15 cellular contexts compared by ENCODE assay signal in genomic region chr11:112780351-112781043, GRCh38.
DNase-seq lines count a peak whose midpoint lies in the region; TF ChIP-seq lines count a peak whose summit lies in the region.
"Had no signal": no experiment of that assay in that cellular context is flagged by ENCODE, and none has a peak within 500 bp of the region (broad histone marks: within the 10 kb centered on the region; RNA-seq: fewer than 3 reads in every experiment).

No MANE protein-coding gene starts in this region.

- H3K4me1 ChIP-seq in neural progenitor cell (peaks cover 6% of the 10 kb centered on the region), MM.1S (ENCODE audit: low read length) (no peaks in the 10 kb centered on the region)
- H3K4me1 ChIP-seq: BLaER1 treated with 17β-estradiol and CSF1 and Interleukin-3, amounts not matched to agents 10 nM and 100 nM had no signal

- no peaks in the 10 kb centered on the region for H3F3A ChIP-seq in neural progenitor cell (ENCODE audit: low read depth)
- no peaks in the 10 kb centered on the region for H3F3A ChIP-seq in MM.1S (ENCODE audit: insufficient read depth, low read length)

- H3K9ac ChIP-seq in neural progenitor cell: no peak overlapping the region
- H3K9ac ChIP-seq in MM.1S (ENCODE audit: low read length): no peak overlapping the region
- H3K9ac ChIP-seq: BLaER1 treated with 17β-estradiol and CSF1 and Interleukin-3, amounts not matched to agents 10 nM and 100 nM; KMS-11 had no signal

- no peak overlapping the region for H3K4me2 ChIP-seq in neural progenitor cell
- H3K4me2 ChIP-seq in MM.1S (ENCODE audit: low read depth, low read length): no peak overlapping the region
- H3K4me2 ChIP-seq: BLaER1 treated with 17β-estradiol and CSF1 and Interleukin-3, amounts not matched to agents 10 nM and 100 nM; KMS-11 had no signal

- no peaks in the 10 kb centered on the region for H3K27me3 ChIP-seq in neural progenitor cell
- H3K27me3 ChIP-seq in MM.1S (replicated peaks; ENCODE audit: insufficient read depth, low read length): no peaks in the 10 kb centered on the region
- H3K27me3 ChIP-seq: BLaER1 treated with 17β-estradiol and CSF1 and Interleukin-3, amounts not matched to agents 10 nM and 100 nM had no signal

- H3K4me3 ChIP-seq in epithelial cell of esophagus (ENCODE audit: low read length) (no peak overlapping the region), neural progenitor cell (no peak overlapping the region), MM.1S (ENCODE audit: low read length) (no peak overlapping the region)
- H3K4me3 ChIP-seq: BLaER1 treated with 17β-estradiol and CSF1 and Interleukin-3, amounts not matched to agents 10 nM and 100 nM had no signal

- in situ Hi-C loops in GM13977 (cut with MboI; ENCODE audit: low pct_unique_long_range_greater_than_20kb, low sequenced_read_pairs, unreplicated experiment): loop anchor here (25.0 kb wide), 1 partner anchor 507 kb away; no protein-coding TSS in a partner anchor

- peaks cover 13% of the 10 kb centered on the region for H3K4me1 Mint-ChIP-seq in neural progenitor cell
- H3K4me1 Mint-ChIP-seq: activated CD4-positive, alpha-beta memory T cell treated with anti-CD3 and anti-CD28 coated beads, Interleukin-2, amount 10 ng/mL, durations not matched to agents 7 days and 5 days had no signal

- no peaks in the 10 kb centered on the region for H3K27me3 Mint-ChIP-seq in neural progenitor cell (ENCODE audit: insufficient read depth, low read depth)

- H3K9me3 Mint-ChIP-seq in neural progenitor cell: no peaks in the 10 kb centered on the region
- H3K9me3 Mint-ChIP-seq: activated CD4-positive, alpha-beta memory T cell treated with anti-CD3 and anti-CD28 coated beads, Interleukin-2, amount 10 ng/mL, durations not matched to agents 7 days and 5 days had no signal

- no peaks in the 10 kb centered on the region for H3K9me3 ChIP-seq in neural progenitor cell (ENCODE audit: low read depth)
- no peaks in the 10 kb centered on the region for H3K9me3 ChIP-seq in MM.1S (replicated peaks; ENCODE audit: insufficient read depth, low read length)
- H3K9me3 ChIP-seq: BLaER1 treated with 17β-estradiol and CSF1 and Interleukin-3, amounts not matched to agents 10 nM and 100 nM had no signal

- no peak overlapping the region for H3K27ac Mint-ChIP-seq in neural progenitor cell
- H3K27ac Mint-ChIP-seq: activated CD4-positive, alpha-beta memory T cell treated with anti-CD3 and anti-CD28 coated beads, Interleukin-2, amount 10 ng/mL, durations not matched to agents 7 days and 5 days had no signal

- H2AFZ ChIP-seq in neural progenitor cell (replicated peaks) (peak overlapping the region; percentile 1), MM.1S (ENCODE audit: low read length) (no peak overlapping the region)

- no peaks in the 10 kb centered on the region for H3K9me2 ChIP-seq in MM.1S (replicated peaks; ENCODE audit: insufficient read depth, low read length)

- no peak overlapping the region for H3K4me3 Mint-ChIP-seq in neural progenitor cell
- H3K4me3 Mint-ChIP-seq: activated CD4-positive, alpha-beta memory T cell treated with anti-CD3 and anti-CD28 coated beads, Interleukin-2, amount 10 ng/mL, durations not matched to agents 7 days and 5 days had no signal

- H3K27ac ChIP-seq in neural progenitor cell (no peak overlapping the region), MM.1S (ENCODE audit: low read length) (no peak overlapping the region)
- H3K27ac ChIP-seq: BLaER1 treated with 17β-estradiol and CSF1 and Interleukin-3, amounts not matched to agents 10 nM and 100 nM; KMS-11 had no signal

- H4K20me1 ChIP-seq in neural progenitor cell (ENCODE audit: low read depth): no peaks in the 10 kb centered on the region
- no peaks in the 10 kb centered on the region for H4K20me1 ChIP-seq in MM.1S (ENCODE audit: insufficient read depth, low read length)
- H4K20me1 ChIP-seq: BLaER1 treated with 17β-estradiol and CSF1 and Interleukin-3, amounts not matched to agents 10 nM and 100 nM had no signal

- H3K36me3 ChIP-seq in neural progenitor cell (no peaks in the 10 kb centered on the region), MM.1S (replicated peaks; ENCODE audit: insufficient read depth, low read length) (no peaks in the 10 kb centered on the region)
- H3K36me3 ChIP-seq: BLaER1 treated with 17β-estradiol and CSF1 and Interleukin-3, amounts not matched to agents 10 nM and 100 nM had no signal

- H3K79me2 ChIP-seq in neural progenitor cell (ENCODE audit: low read depth): no peaks in the 10 kb centered on the region
- no peaks in the 10 kb centered on the region for H3K79me2 ChIP-seq in MM.1S (ENCODE audit: low read length)

- DNase-seq in GM04503 (ENCODE audit: low read depth): peak; percentile 27
- DNase-seq in NCI-H446 treated with DMSO at 0.1 percent for 48 hours (lab: John Stamatoyannopoulos, UW): peak; percentile 84
- peak; percentile 69 for DNase-seq in epithelial cell of esophagus (ENCODE audit: low read depth)
- no peak for DNase-seq in neural progenitor cell (ENCODE audit: low spot score)
- DNase-seq in MM.1S: no peak
- DNase-seq in T-helper 1 cell: no peak
- DNase-seq in GM13977 (ENCODE audit: low spot score): no peak
- no peak for DNase-seq in AML-193 (lab: John Stamatoyannopoulos, UW)
- DNase-seq: activated CD4-positive, alpha-beta memory T cell treated with anti-CD3 and anti-CD28 coated beads, Interleukin-2, amount 10 ng/mL, durations not matched to agents 7 days and 5 days; activated gamma-delta T cell treated with Interleukin-2 at 50 U/mL for 16 hours; NCI-H2081 treated with DMSO at 0.1 percent for 48 hours; stimulated activated CD4-positive, alpha-beta T cell treated with anti-CD3 and anti-CD28 coated beads, Interleukin-4, amount 100 ng/mL, for 4 hours; stimulated activated naive CD8-positive, alpha-beta T cell treated with anti-CD3 and anti-CD28 coated beads, Interleukin-15, Interleukin-2, amounts not matched to agents 100 U/mL and 50 U/mL, for 24 hours had no signal

- H3K36me3 Mint-ChIP-seq in neural progenitor cell: no peaks in the 10 kb centered on the region

- TF ChIP-seq CTCF in epithelial cell of esophagus (IDR thresholded peaks at IDR 0.05; ENCODE audit: insufficient read depth, low read depth, low read length, missing control alignments): no peak
- TF ChIP-seq CTCF in neural progenitor cell (IDR thresholded peaks at IDR 0.05): no peak
- TF ChIP-seq CTCF in MM.1S (IDR thresholded peaks at IDR 0.05; ENCODE audit: low read length): no peak
- no peak for TF ChIP-seq CTCF in GM13977 (IDR thresholded peaks at IDR 0.05; ENCODE audit: extremely low read depth, insufficient read depth, missing control alignments)

Comparison
In these comparisons a context has a peak if more than half of its experiments do, and no peak if none do; other contexts are left out.
1. DNase-seq: peak in GM04503 (single experiment), NCI-H446 treated with DMSO at 0.1 percent for 48 hours (single experiment) and epithelial cell of esophagus (single experiment); none in neural progenitor cell (single experiment), MM.1S (single experiment), T-helper 1 cell (0 of 5), GM13977 (single experiment) and AML-193 (0 of 2).